Comparison of ENCODE assay signal across 10 cellular contexts in the genomic region with DNA sequence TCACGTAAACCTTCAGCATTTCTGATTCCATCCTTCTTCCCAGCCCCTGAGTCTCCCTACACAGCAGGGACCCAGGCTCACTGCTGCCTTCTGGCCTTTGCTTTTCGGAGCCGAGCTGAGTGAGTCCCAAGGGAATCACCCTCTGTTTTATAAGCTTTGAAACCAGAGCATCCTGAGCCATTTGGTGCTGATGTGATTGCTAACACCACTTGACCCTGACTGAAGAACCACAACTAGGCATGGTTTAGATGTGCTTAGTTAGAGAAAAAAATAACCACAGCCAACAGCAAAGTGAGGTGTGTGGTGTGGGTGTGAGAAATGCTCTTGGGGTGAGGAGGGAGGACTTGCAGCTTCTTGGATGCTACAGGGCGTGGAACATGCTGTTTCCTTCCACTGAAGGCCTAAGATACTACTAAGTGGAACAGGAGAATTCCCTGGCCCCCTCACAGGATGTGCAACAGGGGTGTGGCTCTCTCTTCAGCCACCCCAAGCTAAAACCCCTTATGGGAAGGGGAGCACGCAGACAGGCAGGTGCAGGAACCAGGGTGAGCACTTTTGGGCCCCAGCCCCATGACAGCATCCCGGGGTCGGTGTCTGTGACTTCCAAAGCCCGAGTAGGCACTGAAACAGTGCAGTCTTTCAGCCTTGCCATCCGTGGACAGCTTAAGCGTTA. TPM values are rescaled to one million over a fixed set of nuclear protein-coding genes. Genes with fewer than 3 reads are reported as not detected.
DNase-seq lines count a peak whose midpoint lies in the region; ATAC-seq, FAIRE-seq and TF ChIP-seq lines count a peak whose summit lies in the region.
"Had no signal": no experiment of that assay in that cellular context is flagged by ENCODE, and none has a peak within 500 bp of the region (broad histone marks: within the 10 kb centered on the region; RNA-seq: fewer than 3 reads in every experiment).

A gene (minus strand): TSS at position 221 of the 673 bp plus-strand sequence. CDS start 53,767 bp downstream, outside the sequence.

- intact Hi-C loops in T-helper 1 cell treated with Interleukin-12 subunit alpha and Interleukin-12 subunit beta and Interleukin-4 antibody, amounts not matched to agents 30 ng/mL and 1 ng/mL, for 36 hours (cut with micrococcal nuclease), result loop anchor here (1.0 to 10.0 kb wide), 10 partner anchors 26 to 1473 kb away; a partner anchor contains a TSS
- intact Hi-C loops in PC-3 (cut with micrococcal nuclease), result no loop called here

- H3K9ac ChIP-seq in PC-3 (ENCODE audit: low read length), result no peak within 1 kb of the TSS

- CTCF ChIA-PET in PC-3 (lab: Charles Lee), result no interaction called here

- no peaks in the 10 kb centered on the region for H3K79me2 ChIP-seq in PC-3 (ENCODE audit: low read length)

- H4K20me1 ChIP-seq in PC-3 (ENCODE audit: low read length), result no peaks in the 10 kb centered on the region

- ATAC-seq in GM19351 (IDR thresholded peaks at IDR 0.05; ENCODE audit: unreplicated experiment) (peak; percentile 47), GM21619 (IDR thresholded peaks at IDR 0.05; ENCODE audit: unreplicated experiment) (no peak), PC-3 (no peak)
- ATAC-seq in central memory CD8-positive, alpha-beta T cell (replicated peaks; ENCODE audit: extremely low read depth, poor library complexity, severe bottlenecking), result peak; percentile 70

- peaks cover 77% of the 10 kb centered on the region for H3K4me1 Mint-ChIP-seq in central memory CD8-positive, alpha-beta T cell

- H3K27ac Mint-ChIP-seq in central memory CD8-positive, alpha-beta T cell (ENCODE audit: low read depth), result peak within 1 kb of the TSS; percentile 93

- no peak within 1 kb of the TSS for H2AFZ ChIP-seq in PC-3 (ENCODE audit: low read length)

- no peaks in the 10 kb centered on the region for H3K9me2 ChIP-seq in PC-3 (replicated peaks; ENCODE audit: low read length)

- H3K27me3 ChIP-seq in PC-3 (ENCODE audit: low read length), result no peaks in the 10 kb centered on the region; the same call in 1 of the 2 replicates

- TF ChIP-seq CTCF in PC-3 (conservative IDR thresholded peaks at IDR 0.05; ENCODE audit: low read depth, low read length), result no peak

- no peak within 1 kb of the TSS for H3K4me3 ChIP-seq in PC-3 (ENCODE audit: low read length)

- H3K4me3 Mint-ChIP-seq in central memory CD8-positive, alpha-beta T cell, result peak within 1 kb of the TSS; percentile 95

- H3K36me3 Mint-ChIP-seq in central memory CD8-positive, alpha-beta T cell (ENCODE audit: insufficient read depth), result peaks cover 37% of the 10 kb centered on the region

- no peaks in the 10 kb centered on the region for H3K9me3 Mint-ChIP-seq in central memory CD8-positive, alpha-beta T cell

- H3K27me3 Mint-ChIP-seq in central memory CD8-positive, alpha-beta T cell, result no peaks in the 10 kb centered on the region

- peak in 1 of 2 donors; percentile 67 for DNase-seq in central memory CD8-positive, alpha-beta T cell (ENCODE audit: low spot score in 2 of 2)
- DNase-seq in stimulated activated CD8-positive, alpha-beta memory T cell treated with anti-CD3 and anti-CD28 coated beads, Interleukin-15, amount 100 ng/mL, for 1 hour (ENCODE audit: low read depth), result peak; percentile 19
- no peak for DNase-seq in RCC 7860 (ENCODE audit: low spot score)
- DNase-seq in NCI-H345 (lab: John Stamatoyannopoulos, UW), result no peak
- no peak for DNase-seq in PC-3

- no peaks in the 10 kb centered on the region for H3F3A ChIP-seq in PC-3 (ENCODE audit: low read length, unreplicated experiment)

- no TSS peak for BruUV-seq in PC-3 (replicated peaks; lab: Mats Ljungman, UMichigan)

- H3K4me2 ChIP-seq in PC-3 (ENCODE audit: low read length), result no peak within 1 kb of the TSS

- POLR2A ChIA-PET in PC-3 (lab: Charles Lee; ENCODE audit: unreplicated experiment), result no interaction called here

- H3K4me1 ChIP-seq in PC-3 (ENCODE audit: insufficient read depth, low read length), result peaks cover 21% of the 10 kb centered on the region

- FAIRE-seq in RCC 7860 (lab: Jason Lieb, UNC), result no peak
- FAIRE-seq: GM12892 had no signal

- no peaks in the 10 kb centered on the region for H3K36me3 ChIP-seq in PC-3 (ENCODE audit: low read depth, low read length)

- no peaks in the 10 kb centered on the region for H3K9me3 ChIP-seq in PC-3 (ENCODE audit: low read length)

- no peak within 1 kb of the TSS for H3K27ac ChIP-seq in PC-3 (ENCODE audit: low read length)
- H3K27ac ChIP-seq: HL-60 had no signal

RNA-seq across cellular contexts. Expression of the gene that starts here (rescaled TPM):
- total RNA-seq in T-helper 1 cell treated with Interleukin-12 subunit alpha and Interleukin-12 subunit beta and Interleukin-4 antibody, amounts not matched to agents 30 ng/mL and 1 ng/mL, for 36 hours, result 261 and 264 TPM in 2 replicates
- 3.7 and 6.2 TPM in 2 replicates for total RNA-seq in PC-3 (2014; rRNA removed)

Comparison
In these comparisons a context has a peak if more than half of its experiments do, and no peak if none do; other contexts are left out.
1. RNA of the gene that starts here (total RNA-seq): 261 to 264 TPM in T-helper 1 cell treated with Interleukin-12 subunit alpha and Interleukin-12 subunit beta and Interleukin-4 antibody, amounts not matched to agents 30 ng/mL and 1 ng/mL, for 36 hours; 3.7 to 6.2 TPM in PC-3; every median in the first group is over 10 times any median in the second.
2. ATAC-seq: peak in GM19351 (single experiment) and central memory CD8-positive, alpha-beta T cell (single experiment); none in GM21619 (single experiment) and PC-3 (single experiment).